In the genomic region with DNA sequence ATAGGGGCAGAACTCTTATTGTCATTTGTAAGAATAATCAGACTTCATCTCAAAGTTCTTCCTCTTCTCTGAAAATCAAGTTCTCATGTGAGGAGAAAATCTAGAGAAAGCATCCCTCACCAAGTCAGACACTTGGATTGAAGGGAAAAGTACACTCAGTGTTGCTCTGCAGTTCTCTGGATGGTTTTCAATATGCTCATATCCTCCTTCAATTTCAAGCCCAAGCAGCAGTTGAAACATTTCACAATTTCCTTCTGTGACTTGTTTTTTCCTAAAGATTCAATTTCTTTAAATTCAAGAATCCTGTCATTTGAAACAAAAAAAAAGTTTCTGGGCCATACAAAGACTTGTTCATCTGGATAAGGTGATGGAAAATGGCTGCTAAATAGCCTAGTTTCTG, we compare ENCODE assay signal across 21 cellular contexts.
DNase-seq lines count a peak whose midpoint lies in the region; ATAC-seq and TF ChIP-seq lines count a peak whose summit lies in the region.
"Had no signal": no experiment of that assay in that cellular context is flagged by ENCODE, and none has a peak within 500 bp of the region (broad histone marks: within the 10 kb centered on the region; RNA-seq: fewer than 3 reads in every experiment).

No MANE protein-coding gene starts in this region.

- intact Hi-C loops in activated CD8-positive, alpha-beta T cell treated with anti-CD3 and anti-CD28 coated beads for 36 hours (cut with micrococcal nuclease), result no loop called here

- no peak for DNase-seq in activated CD8-positive, alpha-beta T cell treated with anti-CD3 and anti-CD28 coated beads for 36 hours
- DNase-seq in activated CD8-positive, alpha-beta T cell treated with anti-CD3 and anti-CD28 coated beads, Interleukin-2, amount 10 ng/mL, durations not matched to agents 7 days and 5 days, result no peak
- no peak for DNase-seq in activated naive CD8-positive, alpha-beta T cell treated with anti-CD3 and anti-CD28 coated beads for 36 hours
- DNase-seq in fibroblast of mammary gland (ENCODE audit: low read depth) (peak; percentile 19), stromal cell of bone marrow (ENCODE audit: low read depth) (peak; percentile 59), hepatic stellate cell (ENCODE audit: low spot score) (no peak), putamen (ENCODE audit: low spot score) (no peak)
- DNase-seq: CD8-positive, alpha-beta T cell; DMS79; H7; HFFc6; MV-4-11; NCI-H1417; NCI-H187 treated with DMSO at 0.1 percent for 48 hours; NCI-H2227 treated with DMSO at 0.1 percent for 48 hours; NCI-H510A treated with DMSO at 0.1 percent for 48 hours; NCI-H774 had no signal

- H3K36me3 Mint-ChIP-seq in activated CD8-positive, alpha-beta T cell treated with anti-CD3 and anti-CD28 coated beads for 36 hours (ENCODE audit: low read depth), result peaks cover 36% of the 10 kb centered on the region
- H3K36me3 Mint-ChIP-seq in activated CD8-positive, alpha-beta T cell treated with anti-CD3 and anti-CD28 coated beads, Interleukin-2, amount 10 ng/mL, durations not matched to agents 7 days and 5 days (ENCODE audit: low read depth), result peaks cover 5% of the 10 kb centered on the region
- H3K36me3 Mint-ChIP-seq in activated naive CD8-positive, alpha-beta T cell treated with anti-CD3 and anti-CD28 coated beads for 36 hours, result peaks cover 12% of the 10 kb centered on the region
- H3K36me3 Mint-ChIP-seq: CD8-positive, alpha-beta T cell had no signal

- TF ChIP-seq CTCF in activated CD8-positive, alpha-beta T cell treated with anti-CD3 and anti-CD28 coated beads for 36 hours (IDR thresholded peaks at IDR 0.05), result no peak
- TF ChIP-seq CTCF in fibroblast of mammary gland (conservative IDR thresholded peaks at IDR 0.05; ENCODE audit: control insufficient read depth, insufficient read depth, low read depth, low read length), result no peak

- H3K4me3 Mint-ChIP-seq in activated CD8-positive, alpha-beta T cell treated with anti-CD3 and anti-CD28 coated beads for 36 hours, result no peak overlapping the region
- no peak overlapping the region for H3K4me3 Mint-ChIP-seq in activated CD8-positive, alpha-beta T cell treated with anti-CD3 and anti-CD28 coated beads, Interleukin-2, amount 10 ng/mL, durations not matched to agents 7 days and 5 days
- H3K4me3 Mint-ChIP-seq in activated naive CD8-positive, alpha-beta T cell treated with anti-CD3 and anti-CD28 coated beads for 36 hours, result no peak overlapping the region
- H3K4me3 Mint-ChIP-seq: CD8-positive, alpha-beta T cell; HFFc6 had no signal

- POLR2A ChIA-PET in activated CD8-positive, alpha-beta T cell treated with anti-CD3 and anti-CD28 coated beads for 36 hours (lab: Charles Lee), result interaction anchor here (0.9 kb wide), 1 partner anchor 15 kb away, joined by 3 read pairs; no protein-coding TSS in a partner anchor
- POLR2A ChIA-PET in activated CD8-positive, alpha-beta T cell treated with anti-CD3 and anti-CD28 coated beads, Interleukin-2, amount 10 ng/mL, durations not matched to agents 7 days and 5 days (lab: Charles Lee), result no interaction called here

- H3K9me3 Mint-ChIP-seq in activated CD8-positive, alpha-beta T cell treated with anti-CD3 and anti-CD28 coated beads for 36 hours, result peaks cover 7% of the 10 kb centered on the region
- H3K9me3 Mint-ChIP-seq in activated CD8-positive, alpha-beta T cell treated with anti-CD3 and anti-CD28 coated beads, Interleukin-2, amount 10 ng/mL, durations not matched to agents 7 days and 5 days (ENCODE audit: insufficient read depth), result peaks cover 4% of the 10 kb centered on the region
- H3K9me3 Mint-ChIP-seq in activated naive CD8-positive, alpha-beta T cell treated with anti-CD3 and anti-CD28 coated beads for 36 hours, result peaks cover 13% of the 10 kb centered on the region
- H3K9me3 Mint-ChIP-seq: CD8-positive, alpha-beta T cell; HFFc6 had no signal

- H3K4me3 ChIP-seq in fibroblast of mammary gland (ENCODE audit: control insufficient read depth, low read depth, low read length), result no peak overlapping the region
- H3K4me3 ChIP-seq: A549; BLaER1 treated with 17β-estradiol and CSF1 and Interleukin-3, amounts not matched to agents 10 nM and 100 nM had no signal

- ATAC-seq in activated CD8-positive, alpha-beta T cell treated with anti-CD3 and anti-CD28 coated beads for 36 hours, result no peak
- ATAC-seq in activated CD8-positive, alpha-beta T cell treated with anti-CD3 and anti-CD28 coated beads, Interleukin-2, amount 10 ng/mL, durations not matched to agents 7 days and 5 days, result no peak
- ATAC-seq: A549; CD8-positive, alpha-beta T cell; HepG2; Right ventricle myocardium inferior had no signal

- H3K27ac Mint-ChIP-seq in activated CD8-positive, alpha-beta T cell treated with anti-CD3 and anti-CD28 coated beads for 36 hours, result peak overlapping the region; percentile 27
- no peak overlapping the region for H3K27ac Mint-ChIP-seq in activated CD8-positive, alpha-beta T cell treated with anti-CD3 and anti-CD28 coated beads, Interleukin-2, amount 10 ng/mL, durations not matched to agents 7 days and 5 days
- H3K27ac Mint-ChIP-seq in activated naive CD8-positive, alpha-beta T cell treated with anti-CD3 and anti-CD28 coated beads for 36 hours, result peak overlapping the region; percentile 14
- H3K27ac Mint-ChIP-seq: CD8-positive, alpha-beta T cell; HFFc6 had no signal

- CTCF ChIA-PET in activated CD8-positive, alpha-beta T cell treated with anti-CD3 and anti-CD28 coated beads for 36 hours (lab: Charles Lee), result no interaction called here
- CTCF ChIA-PET in activated CD8-positive, alpha-beta T cell treated with anti-CD3 and anti-CD28 coated beads, Interleukin-2, amount 10 ng/mL, durations not matched to agents 7 days and 5 days (lab: Charles Lee), result interaction anchor here (0.6 kb wide), 1 partner anchor 102 kb away, joined by 3 read pairs; no protein-coding TSS in a partner anchor

- peaks cover 4% of the 10 kb centered on the region for H3K27me3 Mint-ChIP-seq in activated CD8-positive, alpha-beta T cell treated with anti-CD3 and anti-CD28 coated beads for 36 hours
- H3K27me3 Mint-ChIP-seq in activated CD8-positive, alpha-beta T cell treated with anti-CD3 and anti-CD28 coated beads, Interleukin-2, amount 10 ng/mL, durations not matched to agents 7 days and 5 days (ENCODE audit: low read depth), result peaks cover 2% of the 10 kb centered on the region
- H3K27me3 Mint-ChIP-seq in activated naive CD8-positive, alpha-beta T cell treated with anti-CD3 and anti-CD28 coated beads for 36 hours, result peaks cover 26% of the 10 kb centered on the region

- peaks cover 34% of the 10 kb centered on the region for H3K4me1 Mint-ChIP-seq in activated CD8-positive, alpha-beta T cell treated with anti-CD3 and anti-CD28 coated beads for 36 hours (ENCODE audit: low read depth)
- peaks cover 11% of the 10 kb centered on the region for H3K4me1 Mint-ChIP-seq in activated CD8-positive, alpha-beta T cell treated with anti-CD3 and anti-CD28 coated beads, Interleukin-2, amount 10 ng/mL, durations not matched to agents 7 days and 5 days (ENCODE audit: low read depth)
- peaks cover 19% of the 10 kb centered on the region for H3K4me1 Mint-ChIP-seq in activated naive CD8-positive, alpha-beta T cell treated with anti-CD3 and anti-CD28 coated beads for 36 hours

Comparison
In these comparisons a context has a peak if more than half of its experiments do, and no peak if none do; other contexts are left out.
1. DNase-seq: peak in fibroblast of mammary gland (single experiment) and stromal cell of bone marrow (single experiment); none in activated CD8-positive, alpha-beta T cell treated with anti-CD3 and anti-CD28 coated beads for 36 hours (single experiment), activated CD8-positive, alpha-beta T cell treated with anti-CD3 and anti-CD28 coated beads, Interleukin-2, amount 10 ng/mL, durations not matched to agents 7 days and 5 days (single experiment), activated naive CD8-positive, alpha-beta T cell treated with anti-CD3 and anti-CD28 coated beads for 36 hours (single experiment), hepatic stellate cell (single experiment) and putamen (single experiment).